1 cellular context compared by ENCODE assay signal in genomic region chr17:17443173-17443572, GRCh38.
TF ChIP-seq lines count a peak whose summit lies in the region.

No MANE protein-coding gene starts in this region.

TF ChIP-seq in SK-N-SH treated with all-trans-retinoic acid at 6 μM for 48 hours, 23 proteins besides CTCF, POLR2A, EP300 and RAD21:
- TF ChIP-seq ZNF8 (CRISPR knock-in tag; IDR thresholded peaks at IDR 0.05) (no peak), ZC3H10 (CRISPR knock-in tag; IDR thresholded peaks at IDR 0.05) (no peak), ISL1 (CRISPR knock-in tag; IDR thresholded peaks at IDR 0.05) (no peak), SNAI2 (CRISPR knock-in tag; IDR thresholded peaks at IDR 0.05) (no peak), PPARA (CRISPR knock-in tag; IDR thresholded peaks at IDR 0.05; ENCODE audit: borderline replicate concordance) (no peak), CREB5 (CRISPR knock-in tag; IDR thresholded peaks at IDR 0.05; ENCODE audit: low read depth) (no peak), TCF4 (CRISPR knock-in tag; IDR thresholded peaks at IDR 0.05; ENCODE audit: borderline replicate concordance) (no peak), OSR1 (CRISPR knock-in tag; IDR thresholded peaks at IDR 0.05) (no peak), CSDC2 (CRISPR knock-in tag; IDR thresholded peaks at IDR 0.05) (no peak), TOX (CRISPR knock-in tag; IDR thresholded peaks at IDR 0.05; ENCODE audit: borderline replicate concordance) (no peak), ZFP30 (CRISPR knock-in tag; IDR thresholded peaks at IDR 0.05) (no peak), GLIS3 (CRISPR knock-in tag; IDR thresholded peaks at IDR 0.05) (no peak), ZFP3 (CRISPR knock-in tag; IDR thresholded peaks at IDR 0.05) (no peak), CSRNP3 (CRISPR knock-in tag; IDR thresholded peaks at IDR 0.05) (no peak), ESRRG (CRISPR knock-in tag; IDR thresholded peaks at IDR 0.05) (no peak), PATZ1 (CRISPR knock-in tag; IDR thresholded peaks at IDR 0.05; ENCODE audit: borderline replicate concordance) (no peak)
